25 cellular contexts compared by ENCODE assay signal in the genomic region with DNA sequence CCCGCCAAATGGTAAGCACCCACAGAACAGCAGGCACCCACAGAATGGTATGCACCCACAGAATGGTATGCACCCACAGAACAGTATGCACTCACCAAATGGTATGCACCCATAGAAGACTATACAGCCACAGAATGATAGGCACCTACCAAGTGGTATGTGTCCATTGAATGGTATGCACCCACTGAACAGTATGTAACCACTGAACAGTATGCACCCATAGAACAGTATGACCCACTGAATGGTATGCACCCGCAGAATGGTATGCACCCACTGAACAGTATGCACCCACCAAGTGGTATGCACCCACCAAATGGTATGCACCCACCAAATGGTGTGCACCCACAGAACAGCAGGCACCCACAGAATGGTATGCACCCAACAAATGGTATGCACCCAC. TPM values are rescaled to one million over a fixed set of nuclear protein-coding genes. Genes with fewer than 3 reads are reported as not detected.
DNase-seq lines count a peak whose midpoint lies in the region; ATAC-seq and TF ChIP-seq lines count a peak whose summit lies in the region.
"Had no signal": no experiment of that assay in that cellular context is flagged by ENCODE, and none has a peak within 500 bp of the region (broad histone marks: within the 10 kb centered on the region; RNA-seq: fewer than 3 reads in every experiment).

No MANE protein-coding gene starts in this region.

- no peaks in the 10 kb centered on the region for H3K27me3 Mint-ChIP-seq in stimulated activated naive CD8-positive, alpha-beta T cell treated with anti-CD3 and anti-CD28 coated beads, Interleukin-15, amount 100 ng/mL, for 72 hours
- H3K27me3 Mint-ChIP-seq: CD4-positive, CD25-positive, alpha-beta regulatory T cell had no signal

- POLR2A ChIA-PET in SK-N-SH (lab: Yijun Ruan, JAX), result no interaction called here

- CTCF ChIA-PET in SK-N-SH (lab: Yijun Ruan, JAX), result no interaction called here

- no peak overlapping the region for H2AK5ac ChIP-seq in neuronal stem cell (ENCODE audit: low read depth, low read length)

- H3K36me3 Mint-ChIP-seq in stimulated activated effector memory CD8-positive, alpha-beta T cell treated with anti-CD3 and anti-CD28 coated beads, Interleukin-12 subunit alpha, Interleukin-12 subunit beta, amount 100 ng/mL, for 72 hours, result no peaks in the 10 kb centered on the region
- H3K36me3 Mint-ChIP-seq: CD4-positive, alpha-beta memory T cell; CD4-positive, CD25-positive, alpha-beta regulatory T cell; CD8-positive, alpha-beta memory T cell had no signal

- no peaks in the 10 kb centered on the region for H3K27me3 ChIP-seq in neuronal stem cell (ENCODE audit: control insufficient read depth in 3 of 3, insufficient read depth in 3 of 3, low read depth in 1 of 3, low read length in 3 of 3)
- H3K27me3 ChIP-seq in SK-N-SH (ENCODE audit: insufficient read depth), result no peaks in the 10 kb centered on the region
- H3K27me3 ChIP-seq: BE2C, BLaER1 had no signal

- H3K79me1 ChIP-seq in neuronal stem cell (ENCODE audit: low read depth, low read length), result no peaks in the 10 kb centered on the region

- no peak overlapping the region for H3K27ac ChIP-seq in neuronal stem cell (replicated peaks; ENCODE audit: low read length)
- no peak overlapping the region for H3K27ac ChIP-seq in SK-N-SH (ENCODE audit: low read depth in 2 of 2, low read length in 1 of 2)
- H3K27ac ChIP-seq: BLaER1 had no signal

- no peak overlapping the region for H3K4me3 Mint-ChIP-seq in stimulated activated naive CD8-positive, alpha-beta T cell treated with anti-CD3 and anti-CD28 coated beads, Interleukin-15, amount 100 ng/mL, for 72 hours
- no peak overlapping the region for H3K4me3 Mint-ChIP-seq in stimulated activated effector memory CD8-positive, alpha-beta T cell treated with anti-CD3 and anti-CD28 coated beads, Interleukin-12 subunit alpha, Interleukin-12 subunit beta, amount 100 ng/mL, for 72 hours
- H3K4me3 Mint-ChIP-seq: CD14-positive monocyte; CD4-positive, alpha-beta memory T cell; CD4-positive, CD25-positive, alpha-beta regulatory T cell; CD8-positive, alpha-beta memory T cell had no signal

- H4K20me1 ChIP-seq in SK-N-SH (ENCODE audit: insufficient read depth), result no peaks in the 10 kb centered on the region
- H4K20me1 ChIP-seq: BLaER1 had no signal

- no peaks in the 10 kb centered on the region for H3K4me1 Mint-ChIP-seq in stimulated activated naive CD8-positive, alpha-beta T cell treated with anti-CD3 and anti-CD28 coated beads, Interleukin-15, amount 100 ng/mL, for 72 hours
- no peaks in the 10 kb centered on the region for H3K4me1 Mint-ChIP-seq in stimulated activated effector memory CD8-positive, alpha-beta T cell treated with anti-CD3 and anti-CD28 coated beads, Interleukin-12 subunit alpha, Interleukin-12 subunit beta, amount 100 ng/mL, for 72 hours
- H3K4me1 Mint-ChIP-seq: CD14-positive monocyte; CD4-positive, alpha-beta memory T cell; CD4-positive, CD25-positive, alpha-beta regulatory T cell; CD8-positive, alpha-beta memory T cell had no signal

- H3K9me3 Mint-ChIP-seq in stimulated activated naive CD8-positive, alpha-beta T cell treated with anti-CD3 and anti-CD28 coated beads, Interleukin-15, amount 100 ng/mL, for 72 hours, result no peaks in the 10 kb centered on the region
- H3K9me3 Mint-ChIP-seq in stimulated activated effector memory CD8-positive, alpha-beta T cell treated with anti-CD3 and anti-CD28 coated beads, Interleukin-12 subunit alpha, Interleukin-12 subunit beta, amount 100 ng/mL, for 72 hours, result no peaks in the 10 kb centered on the region
- H3K9me3 Mint-ChIP-seq: CD4-positive, CD25-positive, alpha-beta regulatory T cell had no signal

- H3K4me3 ChIP-seq in neuronal stem cell (ENCODE audit: low read length in 2 of 2), result peak overlapping the region in 1 of 2 donors; percentile 19
- H3K4me3 ChIP-seq in SK-N-SH (ENCODE audit: low read depth in 2 of 2, low read length in 1 of 2), result no peak overlapping the region
- H3K4me3 ChIP-seq: BLaER1, GM12878 had no signal

- no CpG with 5 or more reads among the region's 2 CpGs for WGBS in neuronal stem cell (ENCODE audit: extremely low coverage in 2 of 2, insufficient read length in 2 of 2, insufficient replicate concordance in 1 of 2), 2 donors
- WGBS in SK-N-SH (ENCODE audit: low lambda C conversion rate), result 72% methylated on average over 2 of the region's 2 CpGs

- peak overlapping the region; percentile 45 for H4K91ac ChIP-seq in neuronal stem cell (ENCODE audit: low read depth, low read length, poor library complexity)

- ATAC-seq in stimulated activated naive CD8-positive, alpha-beta T cell treated with anti-CD3 and anti-CD28 coated beads, Interleukin-15, amount 100 ng/mL, for 72 hours, result peak; percentile 33
- ATAC-seq in stimulated activated naive CD8-positive, alpha-beta T cell treated with anti-CD3 and anti-CD28 coated beads, Interleukin-15, Interleukin-2, amounts not matched to agents 100 U/mL and 50 U/mL, for 24 hours, result no peak
- ATAC-seq in stimulated activated effector memory CD8-positive, alpha-beta T cell treated with anti-CD3 and anti-CD28 coated beads, Interleukin-12 subunit alpha, Interleukin-12 subunit beta, amount 100 ng/mL, for 72 hours, result peak; percentile 21
- ATAC-seq in HG03432 (IDR thresholded peaks at IDR 0.05; ENCODE audit: unreplicated experiment), result no peak
- no peak for ATAC-seq in GM21528 (IDR thresholded peaks at IDR 0.05; ENCODE audit: low FRiP score, unreplicated experiment)
- ATAC-seq: GM12878 had no signal

- H3K4me2 ChIP-seq in neuronal stem cell (ENCODE audit: insufficient read depth, low read length, poor library complexity, severe bottlenecking) (no peak overlapping the region), SK-N-SH (no peak overlapping the region)
- H3K4me2 ChIP-seq: BLaER1 had no signal

- H3K23ac ChIP-seq in neuronal stem cell (ENCODE audit: low read depth, low read length, poor library complexity), result no peak overlapping the region

- H4K8ac ChIP-seq in neuronal stem cell (ENCODE audit: low read depth, low read length), result no peak overlapping the region

- H2AFZ ChIP-seq in neuronal stem cell (ENCODE audit: low read length) (no peak overlapping the region), SK-N-SH (ENCODE audit: low read depth) (no peak overlapping the region)

- H3F3A ChIP-seq in SK-N-SH (replicated peaks; ENCODE audit: insufficient read depth), result no peaks in the 10 kb centered on the region

- H3K18ac ChIP-seq in neuronal stem cell (ENCODE audit: low read length), result no peak overlapping the region

- no peaks in the 10 kb centered on the region for H3K9me2 ChIP-seq in SK-N-SH

- no peak for DNase-seq in stimulated activated naive CD8-positive, alpha-beta T cell treated with anti-CD3 and anti-CD28 coated beads, Interleukin-15, amount 100 ng/mL, for 72 hours
- DNase-seq in stimulated activated naive CD8-positive, alpha-beta T cell treated with anti-CD3 and anti-CD28 coated beads, Interleukin-15, Interleukin-2, amounts not matched to agents 100 U/mL and 50 U/mL, for 24 hours, result no peak
- DNase-seq in neuronal stem cell (ENCODE audit: low spot score) (no peak), SK-N-SH (no peak)
- DNase-seq in stimulated activated effector memory CD8-positive, alpha-beta T cell treated with anti-CD3 and anti-CD28 coated beads, Interleukin-12 subunit alpha, Interleukin-12 subunit beta, amount 100 ng/mL, for 72 hours (ENCODE audit: low spot score in 2 of 2), result no peak
- DNase-seq: 8988T; ACHN; BE2C; C1 segment of cervical spinal cord; CD4-positive, alpha-beta memory T cell; CD4-positive, CD25-positive, alpha-beta regulatory T cell; CD8-positive, alpha-beta memory T cell; COR-L47; DMS 273 treated with DMSO at 0.1 percent for 48 hours; DMS153; DMS53; DMS79; DND-41; EL; GDM1 had no signal

- H3K4me1 ChIP-seq in neuronal stem cell (ENCODE audit: control insufficient read depth in 2 of 2, insufficient read depth in 1 of 2, low read depth in 1 of 2, low read length in 2 of 2) (peaks cover 0 to 2% of the 10 kb centered on the region in 2 donors), SK-N-SH (ENCODE audit: control insufficient read depth in 1 of 2, insufficient read depth in 2 of 2, low read depth in 1 of 2, low read length in 1 of 2) (no peaks in the 10 kb centered on the region)
- H3K4me1 ChIP-seq: BE2C had no signal

- TF ChIP-seq EP300 in SK-N-SH (IDR thresholded peaks at IDR 0.05; ENCODE audit: borderline replicate concordance in 1 of 2, low read depth in 1 of 2, low read length in 1 of 2), result no peak

- H2BK5ac ChIP-seq in neuronal stem cell (ENCODE audit: low read length), result no peak overlapping the region

- TF ChIP-seq RAD21 in SK-N-SH (IDR thresholded peaks at IDR 0.05; ENCODE audit: low read length), result no peak

- H2BK12ac ChIP-seq in neuronal stem cell (ENCODE audit: low read length), result no peak overlapping the region

- H3K9me3 ChIP-seq in neuronal stem cell (replicated peaks in 1 of 2; ENCODE audit: control insufficient read depth in 2 of 2, insufficient read depth in 1 of 2, low read depth in 1 of 2, low read length in 2 of 2) (no peaks in the 10 kb centered on the region), SK-N-SH (no peaks in the 10 kb centered on the region)
- H3K9me3 ChIP-seq: BE2C, BLaER1 had no signal

- no peak overlapping the region for H3K27ac Mint-ChIP-seq in stimulated activated naive CD8-positive, alpha-beta T cell treated with anti-CD3 and anti-CD28 coated beads, Interleukin-15, amount 100 ng/mL, for 72 hours
- no peak overlapping the region for H3K27ac Mint-ChIP-seq in stimulated activated effector memory CD8-positive, alpha-beta T cell treated with anti-CD3 and anti-CD28 coated beads, Interleukin-12 subunit alpha, Interleukin-12 subunit beta, amount 100 ng/mL, for 72 hours
- H3K27ac Mint-ChIP-seq: CD4-positive, alpha-beta memory T cell; CD4-positive, CD25-positive, alpha-beta regulatory T cell; CD8-positive, alpha-beta memory T cell had no signal

- H3K14ac ChIP-seq in neuronal stem cell (ENCODE audit: low read length), result no peak overlapping the region

- H3K36me3 ChIP-seq in neuronal stem cell (replicated peaks in 1 of 2; ENCODE audit: control insufficient read depth in 2 of 2, insufficient read depth in 2 of 2, low read length in 2 of 2) (peaks cover 0 to 2% of the 10 kb centered on the region in 2 donors), SK-N-SH (replicated peaks in 1 of 2; ENCODE audit: control insufficient read depth in 1 of 2, insufficient read depth in 2 of 2, low read length in 1 of 2) (no peaks in the 10 kb centered on the region)
- H3K36me3 ChIP-seq: BE2C had no signal

- H3K9ac ChIP-seq in neuronal stem cell (ENCODE audit: low read depth, low read length, poor library complexity) (no peak overlapping the region), SK-N-SH (no peak overlapping the region)
- H3K9ac ChIP-seq: BLaER1 had no signal

- no peak overlapping the region for H2BK120ac ChIP-seq in neuronal stem cell (ENCODE audit: low read depth, low read length)

- no peak for TF ChIP-seq CTCF in SK-N-SH (IDR thresholded peaks at IDR 0.05)

- no peaks in the 10 kb centered on the region for H3K79me2 ChIP-seq in SK-N-SH (ENCODE audit: insufficient read depth)

- H3K4ac ChIP-seq in neuronal stem cell (ENCODE audit: low read length), result no peak overlapping the region

- no peak overlapping the region for H2BK15ac ChIP-seq in neuronal stem cell (ENCODE audit: low read length)

TF ChIP-seq in SK-N-SH, 30 proteins besides CTCF, POLR2A, EP300 and RAD21 (continues in another document):
- no peak for TF ChIP-seq RCOR1 (IDR thresholded peaks at IDR 0.05; ENCODE audit: low read length)

RNA-seq across cellular contexts. Expression of gene CCDC149, which starts 40.1 kb away (rescaled TPM):
- 4.0 TPM for polyA plus RNA-seq in neuronal stem cell (2013, experiment 1 of 2)
- 4.0 TPM for polyA plus RNA-seq in neuronal stem cell (2013, experiment 2 of 2)
- polyA plus RNA-seq in SK-N-SH (2012; rRNA removed), result 5.5 and 7.0 TPM in 2 replicates
- polyA plus RNA-seq in SK-N-SH (2012; cell fraction: cytosol; rRNA removed), result 6.6 and 7.1 TPM in 2 replicates
- polyA plus RNA-seq in SK-N-SH (2012; cell fraction: nucleus; rRNA removed), result 8.7 and 10.2 TPM in 2 replicates
- polyA plus RNA-seq: CD4-positive, CD25-positive, alpha-beta regulatory T cell; CD8-positive, alpha-beta memory T cell had no signal

Comparison
In these comparisons a context has a peak if more than half of its experiments do, and no peak if none do; other contexts are left out.
1. ATAC-seq: peak in stimulated activated naive CD8-positive, alpha-beta T cell treated with anti-CD3 and anti-CD28 coated beads, Interleukin-15, amount 100 ng/mL, for 72 hours (single experiment) and stimulated activated effector memory CD8-positive, alpha-beta T cell treated with anti-CD3 and anti-CD28 coated beads, Interleukin-12 subunit alpha, Interleukin-12 subunit beta, amount 100 ng/mL, for 72 hours (single experiment); none in stimulated activated naive CD8-positive, alpha-beta T cell treated with anti-CD3 and anti-CD28 coated beads, Interleukin-15, Interleukin-2, amounts not matched to agents 100 U/mL and 50 U/mL, for 24 hours (single experiment), HG03432 (single experiment) and GM21528 (single experiment).